16 cellular contexts compared by ENCODE assay signal in genomic region chr2:240601061-240601830, GRCh38. TPM values are rescaled to one million over a fixed set of nuclear protein-coding genes. Genes with fewer than 3 reads are reported as not detected.
DNase-seq lines count a peak whose midpoint lies in the region; ATAC-seq and TF ChIP-seq lines count a peak whose summit lies in the region.
"Had no signal": no experiment of that assay in that cellular context is flagged by ENCODE, and none has a peak within 500 bp of the region (broad histone marks: within the 10 kb centered on the region; RNA-seq: fewer than 3 reads in every experiment).

No MANE protein-coding gene starts in this region.

- intact Hi-C loops in CD14-positive monocyte (cut with micrococcal nuclease) (loop anchor here in 1 of 2 donors (10.0 kb wide), 1 partner anchor 64 kb away; no protein-coding TSS in a partner anchor), lower lobe of right lung (cut with DNase I) (no loop called here)

- peaks cover 10% of the 10 kb centered on the region for H3K4me1 ChIP-seq in lower lobe of right lung
- H3K4me1 ChIP-seq: Caco-2 had no signal

- no peak overlapping the region for H3K27ac ChIP-seq in lower lobe of right lung
- H3K27ac ChIP-seq: SJSA1, testis had no signal

- no peaks in the 10 kb centered on the region for H3K27me3 ChIP-seq in lower lobe of right lung (ENCODE audit: low read depth)
- H3K27me3 ChIP-seq: SJSA1, testis had no signal

- H3K4me3 ChIP-seq in lower lobe of right lung = no peak overlapping the region
- H3K4me3 ChIP-seq: SJSA1, testis had no signal

- peaks cover 25 to 49% of the 10 kb centered on the region in 2 donors for H3K36me3 Mint-ChIP-seq in CD14-positive monocyte
- H3K36me3 Mint-ChIP-seq: immature natural killer cell had no signal

- TF ChIP-seq CTCF in CD14-positive monocyte (IDR thresholded peaks at IDR 0.05) (no peak), GM20000 (IDR thresholded peaks at IDR 0.05; ENCODE audit: extremely low read depth, missing control alignments) (no peak), lower lobe of right lung (IDR thresholded peaks at IDR 0.05) (no peak)

- ATAC-seq in lower lobe of right lung = no peak
- ATAC-seq in HG03135 (IDR thresholded peaks at IDR 0.05; ENCODE audit: unreplicated experiment) = no peak
- ATAC-seq: naive thymus-derived CD8-positive, alpha-beta T cell had no signal

- no peak overlapping the region for H3K4me3 Mint-ChIP-seq in CD14-positive monocyte
- H3K4me3 Mint-ChIP-seq: H9; immature natural killer cell; memory B cell; naive thymus-derived CD8-positive, alpha-beta T cell had no signal

- no peaks in the 10 kb centered on the region for H3K9me3 Mint-ChIP-seq in CD14-positive monocyte
- H3K9me3 Mint-ChIP-seq: H9; immature natural killer cell; memory B cell; naive thymus-derived CD8-positive, alpha-beta T cell had no signal

- H3K9me3 ChIP-seq in lower lobe of right lung = no peaks in the 10 kb centered on the region
- H3K9me3 ChIP-seq: Caco-2, SJSA1, testis had no signal

- peak; percentile 25 for DNase-seq in CD14-positive monocyte (ENCODE audit: low spot score)
- DNase-seq in GM20000 (ENCODE audit: low spot score) = peak; percentile 18
- DNase-seq in lower lobe of right lung = peak; percentile 34
- no peak for DNase-seq in activated CD4-positive, alpha-beta T cell treated with anti-CD3 and anti-CD28 coated beads, Interleukin-2, amount 50 U/mL, for 48 hours
- DNase-seq: AML-193, H9, immature natural killer cell, NCI-H1436 treated with DMSO at 0.1 percent for 48 hours, NCI-H774, T-helper 2 cell, testis had no signal

- peaks cover 0 to 8% (median 2%) of the 10 kb centered on the region in 3 donors for H3K27me3 Mint-ChIP-seq in CD14-positive monocyte (ENCODE audit: low read depth in 3 of 3)
- H3K27me3 Mint-ChIP-seq: memory B cell; naive thymus-derived CD8-positive, alpha-beta T cell had no signal

- peaks cover 39% of the 10 kb centered on the region for H3K36me3 ChIP-seq in lower lobe of right lung

- peaks cover 9% of the 10 kb centered on the region for H3K4me1 Mint-ChIP-seq in CD14-positive monocyte
- H3K4me1 Mint-ChIP-seq: H9, memory B cell had no signal

- peak overlapping the region in 3 of 7 donors; percentile 4 to 63 (median 44) for H3K27ac Mint-ChIP-seq in CD14-positive monocyte
- H3K27ac Mint-ChIP-seq: H9, immature natural killer cell, memory B cell had no signal

RNA-seq across cellular contexts. Expression of gene CAPN10, which starts 14.7 kb away (rescaled TPM):
- 1 to 10 TPM; 7.3 to 7.4 TPM for polyA plus RNA-seq in CD14-positive monocyte
- total RNA-seq in lower lobe of right lung = 37.2 TPM

RNA-seq across cellular contexts. Expression of gene GPR35, which starts 24.0 kb away (rescaled TPM):
- polyA plus RNA-seq in CD14-positive monocyte = 10 to 100 TPM; 30.6 to 36.3 TPM
- 4.7 TPM for total RNA-seq in lower lobe of right lung

RNA-seq across cellular contexts. Expression of gene RNPEPL1, which starts 33.0 kb away (rescaled TPM):
- 10 to 100 TPM; 15.4 to 36.4 TPM for polyA plus RNA-seq in CD14-positive monocyte
- 102 TPM for total RNA-seq in lower lobe of right lung

RNA-seq across cellular contexts. Expression of gene DUSP28, which starts 41.1 kb away (rescaled TPM):
- polyA plus RNA-seq in CD14-positive monocyte = 10 to 100 TPM; 17.1 to 17.7 TPM
- total RNA-seq in lower lobe of right lung = 5.7 TPM

RNA-seq across cellular contexts. Expression of gene ANKMY1, which starts 43.5 kb away (rescaled TPM):
- polyA plus RNA-seq in CD14-positive monocyte = 1 to 10 TPM; 2.1 to 2.9 TPM
- 29.3 TPM for total RNA-seq in lower lobe of right lung

Comparison
In these comparisons a context has a peak if more than half of its experiments do, and no peak if none do; other contexts are left out.
1. DNase-seq: peak in CD14-positive monocyte (single experiment), GM20000 (single experiment) and lower lobe of right lung (single experiment); none in activated CD4-positive, alpha-beta T cell treated with anti-CD3 and anti-CD28 coated beads, Interleukin-2, amount 50 U/mL, for 48 hours (0 of 2).